In the genomic region with DNA sequence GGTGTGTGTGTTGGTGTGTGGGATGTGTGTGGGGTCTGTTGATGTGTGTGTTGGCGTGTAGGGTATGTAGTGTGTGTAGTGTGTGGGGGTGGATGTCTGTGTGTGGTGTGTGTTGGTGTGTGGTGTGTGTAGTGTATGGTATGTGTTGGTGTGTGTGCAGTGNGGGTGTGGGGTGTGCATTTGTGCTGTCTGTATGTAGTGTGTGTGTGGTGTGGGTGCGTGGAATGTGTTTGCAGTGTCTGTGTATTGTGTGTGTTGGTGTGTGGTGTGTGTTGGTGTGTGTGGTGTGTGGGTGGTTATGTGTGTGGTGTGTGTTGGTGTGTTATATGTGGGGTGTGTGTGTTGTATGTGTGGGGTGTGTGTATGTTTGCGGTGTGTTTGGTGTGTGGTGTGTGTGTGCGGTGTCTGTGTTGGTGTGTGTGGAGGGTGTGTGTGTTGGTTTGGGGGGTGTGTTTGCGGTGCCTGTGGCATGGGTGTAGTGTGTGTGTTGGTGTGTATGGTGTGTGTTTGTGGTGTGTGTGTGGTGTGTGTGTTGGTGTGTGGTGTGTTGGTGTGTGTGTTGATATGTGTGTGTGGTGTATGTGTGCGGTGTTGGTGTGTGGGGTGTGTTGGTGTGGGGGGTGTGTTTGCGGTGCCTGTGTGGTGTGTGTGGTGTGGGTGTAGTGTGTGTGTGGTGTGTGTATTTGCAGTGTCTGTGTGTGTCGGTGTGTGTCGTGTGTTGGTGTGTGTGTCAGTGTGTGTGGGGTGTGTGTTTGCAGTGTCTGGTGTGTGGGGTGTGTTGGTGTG, we compare ENCODE assay signal across 25 cellular contexts. TPM values are rescaled to one million over a fixed set of nuclear protein-coding genes. Genes with fewer than 3 reads are reported as not detected.
DNase-seq lines count a peak whose midpoint lies in the region; ATAC-seq, FAIRE-seq and TF ChIP-seq lines count a peak whose summit lies in the region.
"Had no signal": no experiment of that assay in that cellular context is flagged by ENCODE, and none has a peak within 500 bp of the region (broad histone marks: within the 10 kb centered on the region; RNA-seq: fewer than 3 reads in every experiment).

No MANE protein-coding gene starts in this region.

- peak overlapping the region in 1 of 4 experiments; percentile 13; a peak in 1 of 7 replicates for H3K9ac ChIP-seq in H1 (replicated peaks in 1 of 4; ENCODE audit: extremely low read depth in 1 of 4, low read depth in 3 of 4, low read length in 3 of 4)

- peak overlapping the region; percentile 98; the same call in 1 of the 2 replicates for H2AK5ac ChIP-seq in H1 (ENCODE audit: low read depth, low read length)

- no peak for TF ChIP-seq POLR2A in H1 (IDR thresholded peaks at IDR 0.05; ENCODE audit: control extremely low read depth in 1 of 2, low read depth in 2 of 2, low read length in 2 of 2)
- TF ChIP-seq POLR2A in transverse colon (IDR thresholded peaks at IDR 0.05), result no peak
- no peak for TF ChIP-seq POLR2A in upper lobe of left lung (IDR thresholded peaks at IDR 0.05)

- in situ Hi-C loops in transverse colon (cut with MboI; ENCODE audit: low pct_ligation_motif_present in 1 of 4, low pct_unique_long_range_greater_than_20kb in 1 of 4, low sequenced_read_pairs in 3 of 4), result no loop called here

- CTCF ChIA-PET in H1 (lab: Charles Lee; ENCODE audit: partially characterized antibody), result interaction anchor here (8.0 kb wide), 1 partner anchor 30 kb away, joined by 52 read pairs; no protein-coding TSS in a partner anchor

- H3K4me2 ChIP-seq in H1 (ENCODE audit: insufficient read depth in 1 of 2, low read depth in 2 of 2, low read length in 2 of 2) (no peak overlapping the region), osteoblast (ENCODE audit: insufficient read depth, low read length) (no peak overlapping the region)

- H3K14ac ChIP-seq in H1 (ENCODE audit: insufficient read length), result no peak overlapping the region

- H3K9me3 ChIP-seq in left ventricle myocardium inferior (replicated peaks) (no peaks in the 10 kb centered on the region), right atrium auricular region (no peaks in the 10 kb centered on the region), H1 (ENCODE audit: insufficient read depth in 2 of 2, low read depth in 1 of 2, low read length in 1 of 2) (no peaks in the 10 kb centered on the region), osteoblast (ENCODE audit: low read depth, low read length) (no peaks in the 10 kb centered on the region), transverse colon (no peaks in the 10 kb centered on the region), upper lobe of left lung (no peaks in the 10 kb centered on the region)
- H3K9me3 ChIP-seq: pancreas, tibial artery had no signal

- POLR2A ChIA-PET in H1 (lab: Charles Lee; ENCODE audit: partially characterized antibody), result no interaction called here

- peak overlapping the region; percentile 13; the same call in 1 of the 2 replicates for H2BK15ac ChIP-seq in H1 (ENCODE audit: low read length)

- no peak for TF ChIP-seq RAD21 in H1 (IDR thresholded peaks at IDR 0.05 in 1 of 2, conservative IDR thresholded peaks at IDR 0.05 in 1 of 2; ENCODE audit: low read depth in 2 of 2, low read length in 2 of 2)

- 94% methylated on average over 9 of the region's 9 CpGs; no CpG with 5 or more reads in 1 of the 2 experiments for WGBS in H1 (ENCODE audit: extremely low coverage in 1 of 2, insufficient coverage in 1 of 2, insufficient read length in 1 of 2, insufficient replicate concordance in 2 of 2, low coverage in 1 of 2, low lambda C conversion rate in 2 of 2, missing lambda C conversion rate in 1 of 2), 2 experiments
- 94 to 95% methylated on average over 5 to 9 of the region's 9 CpGs for WGBS in transverse colon (ENCODE audit: low coverage in 1 of 2), 2 donors
- 90 to 93% methylated on average over 9 of the region's 9 CpGs for WGBS in upper lobe of left lung, 2 donors

- no peak overlapping the region for H2BK120ac ChIP-seq in H1 (replicated peaks; ENCODE audit: low read depth, low read length)

- H2BK12ac ChIP-seq in H1 (ENCODE audit: low read depth, low read length), result peak overlapping the region; percentile 20; the same call in 1 of the 2 replicates

- peak overlapping the region; percentile 85 for H4K91ac ChIP-seq in H1 (replicated peaks; ENCODE audit: insufficient read length, low read length)

- peaks cover 86% of the 10 kb centered on the region for H3K4me1 ChIP-seq in left ventricle myocardium inferior
- peaks cover 0 to 94% of the 10 kb centered on the region in 2 donors for H3K4me1 ChIP-seq in right atrium auricular region
- no peaks in the 10 kb centered on the region; a peak in 1 of 7 replicates for H3K4me1 ChIP-seq in H1 (replicated peaks in 1 of 4; ENCODE audit: control insufficient read depth in 3 of 4, insufficient read depth in 4 of 4, low read length in 3 of 4)
- H3K4me1 ChIP-seq in osteoblast (ENCODE audit: insufficient read depth, low read length), result peaks cover 37% of the 10 kb centered on the region
- peaks cover 76 to 90% (median 79%) of the 10 kb centered on the region in 4 donors for H3K4me1 ChIP-seq in transverse colon
- peaks cover 48 to 68% (median 64%) of the 10 kb centered on the region in 4 donors for H3K4me1 ChIP-seq in upper lobe of left lung

- H3K79me2 ChIP-seq in H1 (ENCODE audit: control insufficient read depth in 1 of 2, insufficient read depth in 2 of 2, low read length in 2 of 2), result peaks cover 5 to 16% of the 10 kb centered on the region in 2 experiments; a peak in 3 of 4 replicates
- H3K79me2 ChIP-seq in osteoblast (ENCODE audit: insufficient read depth, low read length), result peaks cover 80% of the 10 kb centered on the region

- H3K4ac ChIP-seq in H1 (replicated peaks; ENCODE audit: insufficient read length, low read depth, low read length), result peak overlapping the region; percentile 85

- H4K5ac ChIP-seq in H1 (ENCODE audit: insufficient read length, low read depth, low read length), result no peak overlapping the region

- no peak for FAIRE-seq in H1 (lab: Jason Lieb, UNC)
- FAIRE-seq: colon, D721Med, H54, pancreas had no signal

- H3K36me3 ChIP-seq in left ventricle myocardium inferior (no peaks in the 10 kb centered on the region), right atrium auricular region (no peaks in the 10 kb centered on the region), H1 (ENCODE audit: control insufficient read depth in 2 of 4, insufficient read depth in 4 of 4, low read length in 3 of 4) (no peaks in the 10 kb centered on the region; a peak in 1 of 8 replicates), osteoblast (ENCODE audit: insufficient read depth, low read length) (no peaks in the 10 kb centered on the region), transverse colon (no peaks in the 10 kb centered on the region), upper lobe of left lung (no peaks in the 10 kb centered on the region)
- H3K36me3 ChIP-seq: pancreas, tibial artery had no signal

- H4K20me1 ChIP-seq in H1 (replicated peaks in 1 of 2; ENCODE audit: control insufficient read depth in 1 of 2, insufficient read depth in 2 of 2, low read length in 2 of 2) (peaks cover 2 to 25% of the 10 kb centered on the region in 2 experiments), osteoblast (ENCODE audit: insufficient read depth, low read length) (peaks cover 7% of the 10 kb centered on the region)

- no peak overlapping the region for H2AFZ ChIP-seq in H1 (ENCODE audit: low read length)
- H2AFZ ChIP-seq in osteoblast (ENCODE audit: low read length), result no peak overlapping the region

- no peak for ATAC-seq in upper lobe of left lung (ENCODE audit: low FRiP score in 2 of 2)
- no peak for ATAC-seq in GM21447 (IDR thresholded peaks at IDR 0.05; ENCODE audit: unreplicated experiment)
- ATAC-seq: effector memory CD8-positive, alpha-beta T cell; pancreas had no signal

- peaks cover 25% of the 10 kb centered on the region; the same call in 1 of the 2 replicates for H3K23me2 ChIP-seq in H1 (ENCODE audit: low read depth, low read length)

- peaks cover 27% of the 10 kb centered on the region for H3K79me1 ChIP-seq in H1 (ENCODE audit: low read depth, low read length)

- intact Hi-C loops in left ventricle myocardium inferior (cut with micrococcal nuclease) (no loop called here), transverse colon (cut with DNase I; ENCODE audit: low total_unique reads) (no loop called here)

- H3K4me3 ChIP-seq in left ventricle myocardium inferior (no peak overlapping the region), right atrium auricular region (no peak overlapping the region), H1 (ENCODE audit: extremely low read depth in 1 of 4, insufficient read depth in 2 of 4, low read depth in 3 of 4, low read length in 4 of 4) (no peak overlapping the region), osteoblast (ENCODE audit: insufficient read depth, low read length) (no peak overlapping the region), transverse colon (no peak overlapping the region), upper lobe of left lung (no peak overlapping the region)
- H3K4me3 ChIP-seq: pancreas, tibial artery had no signal

- peak overlapping the region; percentile 60 for H3K23ac ChIP-seq in H1 (ENCODE audit: insufficient read length)

- no peaks in the 10 kb centered on the region for H3K27me3 ChIP-seq in left ventricle myocardium inferior (ENCODE audit: low read depth)
- no peaks in the 10 kb centered on the region for H3K27me3 ChIP-seq in right atrium auricular region
- H3K27me3 ChIP-seq in H1 (replicated peaks in 1 of 4; ENCODE audit: control insufficient read depth in 3 of 4, extremely low read depth in 1 of 4, insufficient read depth in 3 of 4, low read length in 3 of 4), result no peaks in the 10 kb centered on the region; a peak in 1 of 7 replicates
- no peaks in the 10 kb centered on the region for H3K27me3 ChIP-seq in osteoblast (ENCODE audit: insufficient read depth, low read length)
- H3K27me3 ChIP-seq in transverse colon, result no peaks in the 10 kb centered on the region
- no peaks in the 10 kb centered on the region for H3K27me3 ChIP-seq in upper lobe of left lung
- H3K27me3 ChIP-seq: pancreas, tibial artery had no signal

- TF ChIP-seq CTCF in left ventricle myocardium inferior (IDR thresholded peaks at IDR 0.05; ENCODE audit: borderline replicate concordance) (no peak), right atrium auricular region (IDR thresholded peaks at IDR 0.05) (no peak), H1 (IDR thresholded peaks at IDR 0.05; ENCODE audit: control extremely low read depth in 1 of 3, insufficient read depth in 1 of 3, low read depth in 1 of 3, low read length in 3 of 3) (no peak), osteoblast (IDR thresholded peaks at IDR 0.05; ENCODE audit: extremely low read depth, low read depth, low read length) (no peak), transverse colon (IDR thresholded peaks at IDR 0.05) (no peak), upper lobe of left lung (IDR thresholded peaks at IDR 0.05) (no peak)

- peak overlapping the region; percentile 63; the same call in 1 of the 2 replicates for H4K8ac ChIP-seq in H1 (ENCODE audit: extremely low read depth, insufficient read depth, low read length)

- H3K27ac ChIP-seq in left ventricle myocardium inferior (replicated peaks), result peak overlapping the region; percentile 76
- peak overlapping the region in 1 of 2 donors; percentile 33 for H3K27ac ChIP-seq in right atrium auricular region
- H3K27ac ChIP-seq in H1 (ENCODE audit: low read depth, low read length), result no peak overlapping the region
- peak overlapping the region; percentile 40 for H3K27ac ChIP-seq in osteoblast (ENCODE audit: low read depth, low read length)
- H3K27ac ChIP-seq in transverse colon, result peak overlapping the region; percentile 71 to 95 (median 92)
- H3K27ac ChIP-seq in upper lobe of left lung, result peak overlapping the region in 2 of 4 donors; percentile 9 to 77

- TF ChIP-seq EP300 in H1 (IDR thresholded peaks at IDR 0.05; ENCODE audit: borderline replicate concordance in 1 of 2, low read depth in 2 of 2, low read length in 2 of 2), result no peak
- TF ChIP-seq EP300 in transverse colon (IDR thresholded peaks at IDR 0.05; ENCODE audit: low read depth), result no peak
- no peak for TF ChIP-seq EP300 in upper lobe of left lung (IDR thresholded peaks at IDR 0.05)

- H2BK5ac ChIP-seq in H1 (ENCODE audit: low read depth, low read length), result peak overlapping the region; percentile 28; the same call in 1 of the 2 replicates

- peak overlapping the region; percentile 100 for H3K56ac ChIP-seq in H1 (replicated peaks; ENCODE audit: insufficient read length, low read depth, low read length)

- H2BK20ac ChIP-seq in H1 (ENCODE audit: low read length), result no peak overlapping the region; the same call in 1 of the 2 replicates

- no peak overlapping the region for H3K18ac ChIP-seq in H1 (ENCODE audit: extremely low read depth, low read length)

- DNase-seq in left ventricle myocardium inferior (no peak), right atrium auricular region (ENCODE audit: low spot score) (no peak), H1 (ENCODE audit: low read depth in 1 of 2, low spot score in 2 of 2) (no peak), osteoblast (ENCODE audit: insufficient read length, low spot score, missing footprints) (no peak), transverse colon (no peak), upper lobe of left lung (no peak), HUDEP-2 (lab: John Stamatoyannopoulos, UW; ENCODE audit: unreplicated experiment in 76 of 76) (no peak)
- DNase-seq: activated CD4-positive, alpha-beta memory T cell treated with anti-CD3 and anti-CD28 coated beads for 36 hours; activated CD4-positive, CD25-positive, alpha-beta regulatory T cell; activated naive CD8-positive, alpha-beta T cell treated with anti-CD3 and anti-CD28 coated beads, Interleukin-2, amount 10 ng/mL, durations not matched to agents 7 days and 5 days; effector memory CD8-positive, alpha-beta T cell; EL; KBM-7; natural killer cell; NCI-H1694; NCI-H2171; NCI-H524 treated with DMSO at 0.1 percent for 48 hours; stimulated activated CD4-positive, alpha-beta T cell treated with anti-CD3 and anti-CD28 coated beads, Interleukin-1b, Interleukin-23, amount 100 ng/mL, for 48 hours; T-helper 9 cell; tibial artery had no signal

RNA-seq across cellular contexts. Expression of a gene that starts 14.7 kb away (rescaled TPM):
- total RNA-seq in left ventricle myocardium inferior (16.7 TPM), right atrium auricular region (10 to 100 TPM; 14.2 to 24.1 TPM), osteoblast (12.7 and 14.1 TPM in 2 replicates), transverse colon (100 to 1,000 TPM in 3 of 4 donors, 10 to 100 TPM in 1; 99.5 to 302 (median 151) TPM), upper lobe of left lung (100 to 1,000 TPM in 1 of 6 donors, 10 to 100 TPM in 5; 30.4 to 167 (median 55.0) TPM)
- 40.4 and 40.5 TPM in 2 replicates for total RNA-seq in H1 (2021; fragmentation: NEBNext Ultra II Directional; extraction: Animal tissue kit (Norgen Biotek cat#: 25700))
- 5.5 and 13.2 TPM in 2 replicates for polyA plus RNA-seq in H1 (2011; rRNA removed)
- 4.1 TPM for polyA plus RNA-seq in H1 (2011; cell fraction: cytosol; rRNA removed)
- polyA plus RNA-seq in H1 (2011; cell fraction: nucleus; rRNA removed), result 18.6 TPM
- 15.2 to 19.4 TPM (median 18.9 TPM) in 4 replicates for polyA plus RNA-seq in H1 (2012, experiment 1 of 2)
- polyA plus RNA-seq in H1 (2012, experiment 2 of 2), result 13.9 TPM
- 33.1 TPM for polyA plus RNA-seq in H1 (2013, experiment 1 of 2)
- polyA plus RNA-seq in H1 (2013, experiment 2 of 2), result 33.0 TPM
- 10.0 and 15.5 TPM in 2 replicates for polyA minus RNA-seq in H1 (2011; rRNA and poly(A)+ RNA removed)
- polyA minus RNA-seq in H1 (2011; cell fraction: cytosol; rRNA and poly(A)+ RNA removed), result 23.0 TPM
- 35.1 TPM for polyA minus RNA-seq in H1 (2011; cell fraction: nucleus; rRNA and poly(A)+ RNA removed)
